In genomic region chr1:113846391-113847035, GRCh38 we compare ENCODE assay signal across 26 cellular contexts. TPM values are rescaled to one million over a fixed set of nuclear protein-coding genes. Genes with fewer than 3 reads are reported as not detected.
A peak's percentile ranks its signal among the peaks of the same experiment; 100 is the strongest.
DNase-seq lines count a peak whose midpoint lies in the region; ATAC-seq lines count a peak whose summit lies in the region.
"Had no signal": no experiment of that assay in that cellular context is flagged by ENCODE, and none has a peak within 500 bp of the region (broad histone marks: within the 10 kb centered on the region; RNA-seq: fewer than 3 reads in every experiment).

No MANE protein-coding gene starts in this region.

- peaks cover 30% of the 10 kb centered on the region for H3K36me3 Mint-ChIP-seq in activated naive CD4-positive, alpha-beta T cell treated with anti-CD3 and anti-CD28 coated beads, Interleukin-2, amount 50 U/mL, for 24 hours
- H3K36me3 Mint-ChIP-seq in activated naive CD4-positive, alpha-beta T cell treated with anti-CD3 and anti-CD28 coated beads for 36 hours (ENCODE audit: low read depth): peaks cover 52% of the 10 kb centered on the region
- H3K36me3 Mint-ChIP-seq in activated T-helper 17 cell treated with anti-CD3 and anti-CD28 coated beads, Interleukin-2, amount 50 U/mL, for 72 hours (ENCODE audit: low read depth): peaks cover 91% of the 10 kb centered on the region
- peaks cover 99% of the 10 kb centered on the region for H3K36me3 Mint-ChIP-seq in stimulated activated effector memory CD8-positive, alpha-beta T cell treated with anti-CD3 and anti-CD28 coated beads, Interleukin-12 subunit alpha, Interleukin-12 subunit beta, amount 100 ng/mL, for 72 hours
- H3K36me3 Mint-ChIP-seq: type B pancreatic cell had no signal

- peaks cover 14% of the 10 kb centered on the region for H3K4me1 Mint-ChIP-seq in activated naive CD4-positive, alpha-beta T cell treated with anti-CD3 and anti-CD28 coated beads, Interleukin-2, amount 50 U/mL, for 24 hours
- peaks cover 13% of the 10 kb centered on the region for H3K4me1 Mint-ChIP-seq in activated naive CD4-positive, alpha-beta T cell treated with anti-CD3 and anti-CD28 coated beads for 36 hours (ENCODE audit: low read depth)
- H3K4me1 Mint-ChIP-seq in activated T-helper 17 cell treated with anti-CD3 and anti-CD28 coated beads, Interleukin-2, amount 50 U/mL, for 72 hours: peaks cover 7% of the 10 kb centered on the region
- H3K4me1 Mint-ChIP-seq in stimulated activated effector memory CD8-positive, alpha-beta T cell treated with anti-CD3 and anti-CD28 coated beads, Interleukin-12 subunit alpha, Interleukin-12 subunit beta, amount 100 ng/mL, for 72 hours: peaks cover 15% of the 10 kb centered on the region

- H3K4me3 Mint-ChIP-seq in activated naive CD4-positive, alpha-beta T cell treated with anti-CD3 and anti-CD28 coated beads, Interleukin-2, amount 50 U/mL, for 24 hours: no peak overlapping the region
- no peak overlapping the region for H3K4me3 Mint-ChIP-seq in activated naive CD4-positive, alpha-beta T cell treated with anti-CD3 and anti-CD28 coated beads for 36 hours
- H3K4me3 Mint-ChIP-seq in activated T-helper 17 cell treated with anti-CD3 and anti-CD28 coated beads, Interleukin-2, amount 50 U/mL, for 72 hours: no peak overlapping the region
- H3K4me3 Mint-ChIP-seq in stimulated activated effector memory CD8-positive, alpha-beta T cell treated with anti-CD3 and anti-CD28 coated beads, Interleukin-12 subunit alpha, Interleukin-12 subunit beta, amount 100 ng/mL, for 72 hours: no peak overlapping the region
- H3K4me3 Mint-ChIP-seq: B cell, type B pancreatic cell had no signal

- no peaks in the 10 kb centered on the region for H3K27me3 Mint-ChIP-seq in activated naive CD4-positive, alpha-beta T cell treated with anti-CD3 and anti-CD28 coated beads, Interleukin-2, amount 50 U/mL, for 24 hours
- no peaks in the 10 kb centered on the region for H3K27me3 Mint-ChIP-seq in activated naive CD4-positive, alpha-beta T cell treated with anti-CD3 and anti-CD28 coated beads for 36 hours (ENCODE audit: low read depth)
- no peaks in the 10 kb centered on the region for H3K27me3 Mint-ChIP-seq in activated T-helper 17 cell treated with anti-CD3 and anti-CD28 coated beads, Interleukin-2, amount 50 U/mL, for 72 hours
- H3K27me3 Mint-ChIP-seq: B cell, type B pancreatic cell had no signal

- peak overlapping the region; percentile 23 for H3K27ac Mint-ChIP-seq in activated naive CD4-positive, alpha-beta T cell treated with anti-CD3 and anti-CD28 coated beads, Interleukin-2, amount 50 U/mL, for 24 hours
- no peak overlapping the region for H3K27ac Mint-ChIP-seq in activated naive CD4-positive, alpha-beta T cell treated with anti-CD3 and anti-CD28 coated beads for 36 hours
- peak overlapping the region; percentile 29 for H3K27ac Mint-ChIP-seq in activated T-helper 17 cell treated with anti-CD3 and anti-CD28 coated beads, Interleukin-2, amount 50 U/mL, for 72 hours
- H3K27ac Mint-ChIP-seq in stimulated activated effector memory CD8-positive, alpha-beta T cell treated with anti-CD3 and anti-CD28 coated beads, Interleukin-12 subunit alpha, Interleukin-12 subunit beta, amount 100 ng/mL, for 72 hours: peak overlapping the region; percentile 36
- H3K27ac Mint-ChIP-seq: activated naive CD4-positive, alpha-beta T cell treated with anti-CD3 and anti-CD28 coated beads, Interleukin-2, amount 50 U/mL, for 72 hours; B cell; type B pancreatic cell had no signal

- no peak for ATAC-seq in activated T-helper 17 cell treated with anti-CD3 and anti-CD28 coated beads, Interleukin-2, amount 50 U/mL, for 72 hours (replicated peaks)
- ATAC-seq in stimulated activated effector memory CD8-positive, alpha-beta T cell treated with anti-CD3 and anti-CD28 coated beads, Interleukin-12 subunit alpha, Interleukin-12 subunit beta, amount 100 ng/mL, for 72 hours: no peak
- ATAC-seq in left ventricle myocardium superior: no peak
- ATAC-seq: activated naive CD4-positive, alpha-beta T cell treated with anti-CD3 and anti-CD28 coated beads, Interleukin-2, amount 50 U/mL, for 72 hours; SK-N-SH treated with all-trans-retinoic acid at 6 μM for 48 hours had no signal

- no peak for DNase-seq in activated naive CD4-positive, alpha-beta T cell treated with anti-CD3 and anti-CD28 coated beads for 36 hours
- DNase-seq in Kasumi-1 (lab: John Stamatoyannopoulos, UW): peak; percentile 15 to 35
- no peak for DNase-seq in stimulated activated effector memory CD8-positive, alpha-beta T cell treated with anti-CD3 and anti-CD28 coated beads, Interleukin-12 subunit alpha, Interleukin-12 subunit beta, amount 100 ng/mL, for 72 hours (ENCODE audit: low spot score in 2 of 2)
- DNase-seq in A172 (ENCODE audit: low spot score): no peak
- DNase-seq in left ventricle myocardium superior: no peak
- no peak for DNase-seq in NCI-H1105 treated with DMSO at 0.1 percent for 48 hours (lab: John Stamatoyannopoulos, UW)
- DNase-seq: ACHN; activated CD4-positive, alpha-beta T cell treated with anti-CD3 and anti-CD28 coated beads, Interleukin-2, amount 50 U/mL, for 1 hour; aorta; DMS153; NCI-H1417 treated with DMSO at 0.1 percent for 48 hours; NCI-H2081; NCI-H526; PC-9; stimulated activated CD4-positive, alpha-beta T cell treated with anti-CD3 and anti-CD28 coated beads, Interleukin-15, amount 100 ng/mL, for 24 hours; stimulated activated naive CD4-positive, alpha-beta T cell; T-helper 2 cell had no signal

- H3K9me3 Mint-ChIP-seq in activated naive CD4-positive, alpha-beta T cell treated with anti-CD3 and anti-CD28 coated beads, Interleukin-2, amount 50 U/mL, for 24 hours: no peaks in the 10 kb centered on the region
- H3K9me3 Mint-ChIP-seq in activated naive CD4-positive, alpha-beta T cell treated with anti-CD3 and anti-CD28 coated beads for 36 hours: peaks cover 3% of the 10 kb centered on the region
- H3K9me3 Mint-ChIP-seq in activated T-helper 17 cell treated with anti-CD3 and anti-CD28 coated beads, Interleukin-2, amount 50 U/mL, for 72 hours: no peaks in the 10 kb centered on the region
- no peaks in the 10 kb centered on the region for H3K9me3 Mint-ChIP-seq in stimulated activated effector memory CD8-positive, alpha-beta T cell treated with anti-CD3 and anti-CD28 coated beads, Interleukin-12 subunit alpha, Interleukin-12 subunit beta, amount 100 ng/mL, for 72 hours
- H3K9me3 Mint-ChIP-seq: type B pancreatic cell had no signal

- CTCF ChIA-PET in activated naive CD4-positive, alpha-beta T cell treated with anti-CD3 and anti-CD28 coated beads for 36 hours (lab: Charles Lee): no interaction called here

- intact Hi-C loops in activated naive CD4-positive, alpha-beta T cell treated with anti-CD3 and anti-CD28 coated beads for 36 hours (cut with micrococcal nuclease): loop anchor here (10.0 kb wide), 1 partner anchor 438 kb away; no protein-coding TSS in a partner anchor
- intact Hi-C loops in left ventricle myocardium superior (cut with micrococcal nuclease): no loop called here

RNA-seq across cellular contexts. Expression of gene PTPN22, which starts 25.0 kb away (rescaled TPM):
- 10 to 100 TPM; 43.9 to 50.9 TPM for total RNA-seq in activated naive CD4-positive, alpha-beta T cell treated with anti-CD3 and anti-CD28 coated beads for 36 hours
- total RNA-seq in activated T-helper 17 cell treated with anti-CD3 and anti-CD28 coated beads, Interleukin-2, amount 50 U/mL, for 72 hours: 10 to 100 TPM; 55.9 to 70.1 TPM
- 0.29 and 0.74 TPM in 2 replicates for total RNA-seq in A172 (2014; rRNA removed; shearing (Covaris generic))
- 0.40 TPM for total RNA-seq in left ventricle myocardium superior
- total RNA-seq: HT-29, osteocyte had no signal

RNA-seq across cellular contexts. Expression of gene RSBN1, which starts 34.2 kb away (rescaled TPM):
- 10 to 100 TPM; 13.6 to 14.3 TPM for total RNA-seq in activated naive CD4-positive, alpha-beta T cell treated with anti-CD3 and anti-CD28 coated beads for 36 hours
- 10 to 100 TPM; 22.2 to 47.4 TPM for total RNA-seq in activated T-helper 17 cell treated with anti-CD3 and anti-CD28 coated beads, Interleukin-2, amount 50 U/mL, for 72 hours
- 7.9 and 9.7 TPM in 2 replicates for total RNA-seq in A172 (2014; rRNA removed; shearing (Covaris generic))
- total RNA-seq in left ventricle myocardium superior: 11.6 TPM

RNA-seq across cellular contexts. Expression of gene BCL2L15, which starts 40.9 kb away (rescaled TPM):
- total RNA-seq in activated naive CD4-positive, alpha-beta T cell treated with anti-CD3 and anti-CD28 coated beads for 36 hours: under 1 TPM; 0.15 to 0.43 TPM
- 1 to 10 TPM in 1 of 2 donors, under 1 TPM in 1; 0.99 to 4.4 TPM for total RNA-seq in activated T-helper 17 cell treated with anti-CD3 and anti-CD28 coated beads, Interleukin-2, amount 50 U/mL, for 72 hours
- 0.57 and 4.2 TPM in 2 replicates for total RNA-seq in A172 (2014; rRNA removed; shearing (Covaris generic))
- not detected for total RNA-seq in left ventricle myocardium superior
- total RNA-seq: M059J had no signal

RNA-seq across cellular contexts. Expression of gene AP4B1, which starts 58.1 kb away (rescaled TPM):
- total RNA-seq in activated naive CD4-positive, alpha-beta T cell treated with anti-CD3 and anti-CD28 coated beads for 36 hours: 10 to 100 TPM; 35.7 to 40.2 TPM
- 10 to 100 TPM; 46.5 to 61.7 TPM for total RNA-seq in activated T-helper 17 cell treated with anti-CD3 and anti-CD28 coated beads, Interleukin-2, amount 50 U/mL, for 72 hours
- total RNA-seq in A172 (2014; rRNA removed; shearing (Covaris generic)): 18.0 and 23.8 TPM in 2 replicates
- 15.4 TPM for total RNA-seq in left ventricle myocardium superior

RNA-seq across cellular contexts. Expression of gene DCLRE1B, which starts 58.6 kb away (rescaled TPM):
- 10 to 100 TPM; 17.7 to 18.3 TPM for total RNA-seq in activated naive CD4-positive, alpha-beta T cell treated with anti-CD3 and anti-CD28 coated beads for 36 hours
- 10 to 100 TPM; 16.1 to 21.4 TPM for total RNA-seq in activated T-helper 17 cell treated with anti-CD3 and anti-CD28 coated beads, Interleukin-2, amount 50 U/mL, for 72 hours
- total RNA-seq in A172 (2014; rRNA removed; shearing (Covaris generic)): 14.4 and 14.5 TPM in 2 replicates
- 1.9 TPM for total RNA-seq in left ventricle myocardium superior

Comparison
In these comparisons a context has a peak if more than half of its experiments do, and no peak if none do; other contexts are left out.
1. DNase-seq: peak in Kasumi-1 (2 of 2); none in activated naive CD4-positive, alpha-beta T cell treated with anti-CD3 and anti-CD28 coated beads for 36 hours (single experiment), stimulated activated effector memory CD8-positive, alpha-beta T cell treated with anti-CD3 and anti-CD28 coated beads, Interleukin-12 subunit alpha, Interleukin-12 subunit beta, amount 100 ng/mL, for 72 hours (0 of 2), A172 (single experiment), left ventricle myocardium superior (single experiment) and NCI-H1105 treated with DMSO at 0.1 percent for 48 hours (single experiment).
2. RNA of gene PTPN22, which starts 25.0 kb away (total RNA-seq): 55.9 to 70.1 TPM in activated T-helper 17 cell treated with anti-CD3 and anti-CD28 coated beads, Interleukin-2, amount 50 U/mL, for 72 hours and 43.9 to 50.9 TPM in activated naive CD4-positive, alpha-beta T cell treated with anti-CD3 and anti-CD28 coated beads for 36 hours; 0.40 TPM in left ventricle myocardium superior (single experiment) and 0.29 to 0.74 TPM in A172; every median in the first group is over 10 times any median in the second.